In genomic region chr13:95833126-95833525, GRCh38 we compare ENCODE assay signal across 1 cellular context.
TF ChIP-seq lines count a peak whose summit lies in the region.

No MANE protein-coding gene starts in this region.

TF ChIP-seq in A549, 52 proteins besides CTCF, POLR2A, EP300 and RAD21 (continued from another document):
- TF ChIP-seq ATOH8 (CRISPR knock-in tag; IDR thresholded peaks at IDR 0.05; ENCODE audit: low read depth) (no peak), HMGXB4 (CRISPR knock-in tag; IDR thresholded peaks at IDR 0.05; ENCODE audit: borderline replicate concordance) (no peak), PBX3 (IDR thresholded peaks at IDR 0.05) (no peak)
TF ChIP-seq in A549: peak in this region for 1.
